Comparison of ENCODE assay signal across 28 cellular contexts in genomic region chr17:18978050-18978449, GRCh38. TPM values are rescaled to one million over a fixed set of nuclear protein-coding genes. Genes with fewer than 3 reads are reported as not detected.
A peak's percentile ranks its signal among the peaks of the same experiment; 100 is the strongest.
DNase-seq lines count a peak whose midpoint lies in the region; ATAC-seq and TF ChIP-seq lines count a peak whose summit lies in the region.
"Had no signal": no experiment of that assay in that cellular context is flagged by ENCODE, and none has a peak within 500 bp of the region (broad histone marks: within the 10 kb centered on the region; RNA-seq: fewer than 3 reads in every experiment).

No MANE protein-coding gene starts in this region.

- no peak for TF ChIP-seq RAD21 in IMR-90 (IDR thresholded peaks at IDR 0.05; ENCODE audit: low read length)

- H3K9me3 ChIP-seq in right cardiac atrium (ENCODE audit: control insufficient read depth, low read length) (no peaks in the 10 kb centered on the region), left ventricle myocardium inferior (replicated peaks) (no peaks in the 10 kb centered on the region), IMR-90 (ENCODE audit: control insufficient read depth, insufficient read depth, low read length) (no peaks in the 10 kb centered on the region), neuronal stem cell (replicated peaks in 1 of 2; ENCODE audit: control insufficient read depth in 2 of 2, insufficient read depth in 1 of 2, low read depth in 1 of 2, low read length in 2 of 2) (no peaks in the 10 kb centered on the region)
- H3K9me3 ChIP-seq: BE2C, BLaER1 had no signal

- in situ Hi-C loops in IMR-90 (cut with MboI; ENCODE audit: low sequenced_read_pairs): no loop called here

- 90% methylated on average over 13 of the region's 13 CpGs for WGBS in right cardiac atrium
- 87% methylated on average over 3 of the region's 13 CpGs; no CpG with 5 or more reads in 1 of the 2 experiments for WGBS in IMR-90 (ENCODE audit: extremely low coverage in 2 of 2, insufficient read length in 1 of 2), 2 experiments
- no CpG with 5 or more reads among the region's 13 CpGs for WGBS in neuronal stem cell (ENCODE audit: extremely low coverage in 2 of 2, insufficient read length in 2 of 2, insufficient replicate concordance in 1 of 2), 2 donors

- H2BK120ac ChIP-seq in IMR-90 (ENCODE audit: low read depth, low read length) (no peak overlapping the region), neuronal stem cell (ENCODE audit: low read depth, low read length) (no peak overlapping the region)

- POLR2A ChIA-PET in IMR-90 (lab: Charles Lee; ENCODE audit: unreplicated experiment) (no interaction called here), RWPE1 (lab: Yijun Ruan, JAX; ENCODE audit: low non-redundant PET) (no interaction called here)

- H3K27me3 ChIP-seq in right cardiac atrium (ENCODE audit: control insufficient read depth, insufficient read depth): no peaks in the 10 kb centered on the region
- H3K27me3 ChIP-seq in left ventricle myocardium inferior (ENCODE audit: low read depth): no peaks in the 10 kb centered on the region
- no peaks in the 10 kb centered on the region for H3K27me3 ChIP-seq in IMR-90 (ENCODE audit: control insufficient read depth, insufficient read depth, low read length)
- H3K27me3 ChIP-seq in neuronal stem cell (ENCODE audit: control insufficient read depth in 3 of 3, insufficient read depth in 3 of 3, low read depth in 1 of 3, low read length in 3 of 3): no peaks in the 10 kb centered on the region
- H3K27me3 ChIP-seq: BE2C, BLaER1 had no signal

- no peak overlapping the region for H4K5ac ChIP-seq in IMR-90 (ENCODE audit: low read depth, low read length)

- H4K8ac ChIP-seq in IMR-90 (ENCODE audit: low read depth in 2 of 2, low read length in 2 of 2) (no peak overlapping the region), neuronal stem cell (ENCODE audit: low read depth, low read length) (no peak overlapping the region)

- no peak overlapping the region for H3K4ac ChIP-seq in IMR-90 (ENCODE audit: low read depth, low read length)
- H3K4ac ChIP-seq in neuronal stem cell (ENCODE audit: low read length): no peak overlapping the region

- H2BK12ac ChIP-seq in neuronal stem cell (ENCODE audit: low read length): no peak overlapping the region

- H3K14ac ChIP-seq in IMR-90 (replicated peaks; ENCODE audit: low read depth, low read length) (no peak overlapping the region), neuronal stem cell (ENCODE audit: low read length) (no peak overlapping the region)

- no peaks in the 10 kb centered on the region for H3K36me3 Mint-ChIP-seq in glutamatergic neuron (ENCODE audit: unreplicated experiment)
- H3K36me3 Mint-ChIP-seq: CD14-positive monocyte had no signal

- no peak for TF ChIP-seq POLR2A in IMR-90 (IDR thresholded peaks at IDR 0.05; ENCODE audit: low read depth, low read length)

- no peak overlapping the region for H3K56ac ChIP-seq in IMR-90 (ENCODE audit: extremely low read depth, insufficient read depth, low read length)

- H3K4me1 ChIP-seq in right cardiac atrium (ENCODE audit: control insufficient read depth, insufficient read depth, low read length) (no peaks in the 10 kb centered on the region), left ventricle myocardium inferior (no peaks in the 10 kb centered on the region), IMR-90 (ENCODE audit: control insufficient read depth, insufficient read depth, low read length) (peaks cover 19% of the 10 kb centered on the region), neuronal stem cell (ENCODE audit: control insufficient read depth in 2 of 2, insufficient read depth in 1 of 2, low read depth in 1 of 2, low read length in 2 of 2) (peaks cover 11 to 26% of the 10 kb centered on the region in 2 donors)
- H3K4me1 ChIP-seq: BE2C, BLaER1 had no signal

- no TSS peak for BruUV-seq in IMR-90 (replicated peaks; lab: Mats Ljungman, UMichigan)

- no peak overlapping the region for H3K4me2 ChIP-seq in IMR-90 (ENCODE audit: low read depth, low read length)
- no peak overlapping the region for H3K4me2 ChIP-seq in neuronal stem cell (ENCODE audit: insufficient read depth, low read length, poor library complexity, severe bottlenecking)
- H3K4me2 ChIP-seq: BLaER1 had no signal

- H2AFZ ChIP-seq in IMR-90 (replicated peaks; ENCODE audit: low read length, poor library complexity) (no peak overlapping the region), neuronal stem cell (ENCODE audit: low read length) (no peak overlapping the region)

- dilution Hi-C loops in IMR-90 (cut with HindIII; ENCODE audit: low sequenced_read_pairs, unreplicated experiment): no loop called here

- no peak overlapping the region for H2BK20ac ChIP-seq in IMR-90 (ENCODE audit: low read depth, low read length)

- TF ChIP-seq CTCF in left ventricle myocardium inferior (IDR thresholded peaks at IDR 0.05; ENCODE audit: borderline replicate concordance) (no peak), IMR-90 (conservative IDR thresholded peaks at IDR 0.05; ENCODE audit: low read depth, low read length) (no peak), RWPE1 (conservative IDR thresholded peaks at IDR 0.05; ENCODE audit: low read depth) (no peak), glutamatergic neuron (IDR thresholded peaks at IDR 0.05; ENCODE audit: partially characterized antibody, unreplicated experiment) (no peak)

- no peak overlapping the region for H2BK15ac ChIP-seq in IMR-90 (ENCODE audit: low read depth, low read length)
- no peak overlapping the region for H2BK15ac ChIP-seq in neuronal stem cell (ENCODE audit: low read length)

- H3K23ac ChIP-seq in IMR-90 (ENCODE audit: low read depth, low read length) (no peak overlapping the region), neuronal stem cell (ENCODE audit: low read depth, low read length, poor library complexity) (peak overlapping the region; percentile 34)

- H3K9me1 ChIP-seq in IMR-90 (ENCODE audit: insufficient read depth, low read length): peaks cover 17% of the 10 kb centered on the region

- H2AK5ac ChIP-seq in IMR-90 (ENCODE audit: low read depth, low read length) (no peak overlapping the region), neuronal stem cell (ENCODE audit: low read depth, low read length) (no peak overlapping the region)

- ATAC-seq in right cardiac atrium (no peak), IMR-90 (ENCODE audit: low read depth) (no peak), GM18520 (IDR thresholded peaks at IDR 0.05; ENCODE audit: unreplicated experiment) (no peak)
- ATAC-seq: GM12878 had no signal

- H3K9me3 Mint-ChIP-seq in glutamatergic neuron (ENCODE audit: unreplicated experiment): no peaks in the 10 kb centered on the region
- H3K9me3 Mint-ChIP-seq: CD4-positive, alpha-beta memory T cell; CD8-positive, alpha-beta memory T cell had no signal

- H3K27ac Mint-ChIP-seq in glutamatergic neuron (ENCODE audit: unreplicated experiment): no peak overlapping the region
- H3K27ac Mint-ChIP-seq: CD14-positive monocyte; CD4-positive, alpha-beta memory T cell; CD4-positive, CD25-positive, alpha-beta regulatory T cell had no signal

- DNase-seq in right cardiac atrium (peak in 2 of 3 donors; percentile 37 to 63), left ventricle myocardium inferior (no peak), IMR-90 (no peak), RWPE1 (ENCODE audit: low spot score) (no peak), neuronal stem cell (ENCODE audit: low spot score) (no peak), activated T-cell treated with anti-CD3 and anti-CD28 coated beads for 4 hours (no peak), glutamatergic neuron (no peak)
- DNase-seq: 8988T; ACHN; BE2C; C1 segment of cervical spinal cord; CD4-positive, alpha-beta memory T cell; CD4-positive, CD25-positive, alpha-beta regulatory T cell; CD8-positive, alpha-beta memory T cell; COR-L47; DMS 273 treated with DMSO at 0.1 percent for 48 hours; DMS153; DMS53; DND-41; EL; GDM1 had no signal

- CTCF ChIA-PET in IMR-90 (lab: Yijun Ruan, JAX) (no interaction called here), RWPE1 (lab: Yijun Ruan, JAX) (no interaction called here)

- H2BK5ac ChIP-seq in IMR-90 (ENCODE audit: low read depth, low read length, poor library complexity, severe bottlenecking): no peak overlapping the region
- no peak overlapping the region for H2BK5ac ChIP-seq in neuronal stem cell (ENCODE audit: low read length)

- H4K91ac ChIP-seq in IMR-90 (ENCODE audit: insufficient read depth, low read depth, low read length) (no peak overlapping the region), neuronal stem cell (ENCODE audit: low read depth, low read length, poor library complexity) (no peak overlapping the region)

- H3K4me3 ChIP-seq in right cardiac atrium (ENCODE audit: low read length) (no peak overlapping the region), left ventricle myocardium inferior (no peak overlapping the region), IMR-90 (ENCODE audit: insufficient read depth, low read depth, low read length) (no peak overlapping the region), neuronal stem cell (ENCODE audit: low read length in 2 of 2) (no peak overlapping the region)
- H3K4me3 ChIP-seq: BLaER1, GM12878 had no signal

- no peak overlapping the region for H3K27ac ChIP-seq in right cardiac atrium (ENCODE audit: low read length)
- H3K27ac ChIP-seq in left ventricle myocardium inferior (replicated peaks): no peak overlapping the region
- no peak overlapping the region for H3K27ac ChIP-seq in IMR-90 (ENCODE audit: insufficient read depth, low read length)
- H3K27ac ChIP-seq in RWPE1: peak overlapping the region; percentile 38
- no peak overlapping the region for H3K27ac ChIP-seq in neuronal stem cell (replicated peaks; ENCODE audit: low read length)
- H3K27ac ChIP-seq: BLaER1 had no signal

- no peak overlapping the region for H3K4me3 Mint-ChIP-seq in glutamatergic neuron (ENCODE audit: unreplicated experiment)
- H3K4me3 Mint-ChIP-seq: CD14-positive monocyte; CD4-positive, alpha-beta memory T cell; CD4-positive, CD25-positive, alpha-beta regulatory T cell; CD8-positive, alpha-beta memory T cell had no signal

- no peaks in the 10 kb centered on the region for H3K27me3 Mint-ChIP-seq in glutamatergic neuron (ENCODE audit: unreplicated experiment)
- H3K27me3 Mint-ChIP-seq: CD4-positive, alpha-beta memory T cell; CD4-positive, CD25-positive, alpha-beta regulatory T cell; CD8-positive, alpha-beta memory T cell had no signal

- H3K36me3 ChIP-seq in left ventricle myocardium inferior (no peaks in the 10 kb centered on the region), IMR-90 (ENCODE audit: control insufficient read depth, insufficient read depth, low read length) (peaks cover 35% of the 10 kb centered on the region), neuronal stem cell (replicated peaks in 1 of 2; ENCODE audit: control insufficient read depth in 2 of 2, insufficient read depth in 2 of 2, low read length in 2 of 2) (peaks cover 0 to 23% of the 10 kb centered on the region in 2 donors)
- H3K36me3 ChIP-seq: BE2C, BLaER1 had no signal

- no peak overlapping the region for H3K9ac ChIP-seq in IMR-90 (ENCODE audit: low read depth, low read length)
- no peak overlapping the region for H3K9ac ChIP-seq in neuronal stem cell (ENCODE audit: low read depth, low read length, poor library complexity)
- H3K9ac ChIP-seq: BLaER1 had no signal

- H4K20me1 ChIP-seq in IMR-90 (ENCODE audit: insufficient read depth, low read length): no peaks in the 10 kb centered on the region
- H4K20me1 ChIP-seq: BLaER1 had no signal

- H3K4me1 Mint-ChIP-seq in glutamatergic neuron (ENCODE audit: low read depth, unreplicated experiment): no peaks in the 10 kb centered on the region
- H3K4me1 Mint-ChIP-seq: CD4-positive, alpha-beta memory T cell; CD8-positive, alpha-beta memory T cell had no signal

- intact Hi-C loops in right cardiac atrium (cut with DNase I): no loop called here
- intact Hi-C loops in left ventricle myocardium inferior (cut with micrococcal nuclease): no loop called here
- intact Hi-C loops in IMR-90 (cut with micrococcal nuclease): no loop called here

- peak overlapping the region; percentile 3 for H2AK9ac ChIP-seq in IMR-90 (replicated peaks; ENCODE audit: low read depth, low read length, poor library complexity)

- no peak overlapping the region for H3K18ac ChIP-seq in IMR-90 (ENCODE audit: low read depth, low read length)
- no peak overlapping the region for H3K18ac ChIP-seq in neuronal stem cell (ENCODE audit: low read length)

- peaks cover 13 to 46% of the 10 kb centered on the region in 2 experiments for H3K79me1 ChIP-seq in IMR-90 (ENCODE audit: low read depth in 1 of 2, low read length in 2 of 2)
- no peaks in the 10 kb centered on the region for H3K79me1 ChIP-seq in neuronal stem cell (ENCODE audit: low read depth, low read length)

RNA-seq across cellular contexts. Expression of gene SLC5A10, which starts 26.1 kb away (rescaled TPM):
- total RNA-seq in right cardiac atrium (1 to 10 TPM in 2 of 4 donors, under 1 TPM in 2; 0.17 to 2.3 (median 1.3) TPM), left ventricle myocardium inferior (not detected), IMR-90 (2012; rRNA removed) (not detected in 2 replicates), glutamatergic neuron (ENCODE audit: unreplicated experiment) (not detected)
- polyA plus RNA-seq in right cardiac atrium (0.61 TPM), IMR-90 (2012; rRNA removed) (not detected in 2 replicates)
- not detected in 2 replicates for polyA plus RNA-seq in IMR-90 (2012; cell fraction: cytosol; rRNA removed)
- 0.04 TPM in 1 of 2 replicates, not detected in the other for polyA plus RNA-seq in IMR-90 (2012; cell fraction: nucleus; rRNA removed; ENCODE audit: low replicate concordance)
- under 0.01 TPM for polyA plus RNA-seq in neuronal stem cell (2013, experiment 1 of 2)
- polyA plus RNA-seq in neuronal stem cell (2013, experiment 2 of 2): not detected
- total RNA-seq: A673; CD4-positive, alpha-beta memory T cell; CD4-positive, CD25-positive, alpha-beta regulatory T cell; CD8-positive, alpha-beta memory T cell; G401 had no signal
- polyA plus RNA-seq: AG04450; CD8-positive, alpha-beta memory T cell had no signal

RNA-seq across cellular contexts. Expression of gene FAM83G, which starts 26.5 kb away (rescaled TPM):
- total RNA-seq in right cardiac atrium (10 to 100 TPM; 27.7 to 40.2 (median 30.3) TPM), left ventricle myocardium inferior (2.2 TPM), IMR-90 (2012; rRNA removed) (9.5 and 10.3 TPM in 2 replicates), glutamatergic neuron (ENCODE audit: unreplicated experiment) (2.0 TPM)
- polyA plus RNA-seq in right cardiac atrium (18.7 TPM), IMR-90 (2012; rRNA removed) (12.6 and 14.1 TPM in 2 replicates)
- polyA plus RNA-seq in IMR-90 (2012; cell fraction: cytosol; rRNA removed): 7.5 and 10.0 TPM in 2 replicates
- polyA plus RNA-seq in IMR-90 (2012; cell fraction: nucleus; rRNA removed; ENCODE audit: low replicate concordance): 16.3 and 36.3 TPM in 2 replicates
- 9.5 TPM for polyA plus RNA-seq in neuronal stem cell (2013, experiment 1 of 2)
- 9.7 TPM for polyA plus RNA-seq in neuronal stem cell (2013, experiment 2 of 2)

Comparison
In these comparisons a context has a peak if more than half of its experiments do, and no peak if none do; other contexts are left out.
1. DNase-seq: peak in right cardiac atrium (2 of 3); none in left ventricle myocardium inferior (single experiment), IMR-90 (single experiment), RWPE1 (single experiment), neuronal stem cell (single experiment), activated T-cell treated with anti-CD3 and anti-CD28 coated beads for 4 hours (single experiment) and glutamatergic neuron (single experiment).